Comparison of ENCODE assay signal across 8 cellular contexts in genomic region chr11:777288-778255, GRCh38. TPM values are rescaled to one million over a fixed set of nuclear protein-coding genes. Genes with fewer than 3 reads are reported as not detected.
DNase-seq lines count a peak whose midpoint lies in the region; ATAC-seq and TF ChIP-seq lines count a peak whose summit lies in the region.

A gene with protein sequence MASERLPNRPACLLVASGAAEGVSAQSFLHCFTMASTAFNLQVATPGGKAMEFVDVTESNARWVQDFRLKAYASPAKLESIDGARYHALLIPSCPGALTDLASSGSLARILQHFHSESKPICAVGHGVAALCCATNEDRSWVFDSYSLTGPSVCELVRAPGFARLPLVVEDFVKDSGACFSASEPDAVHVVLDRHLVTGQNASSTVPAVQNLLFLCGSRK (minus strand): TSS chr11:777487. CDS start chr11:777462, 25 bp downstream.

- H2BK12ac ChIP-seq in mesenchymal stem cell (ENCODE audit: low read length in 2 of 2), result peak within 1 kb of the TSS; percentile 30 to 83

- H3K27me3 Mint-ChIP-seq in CD4-positive, alpha-beta T cell, result no peaks in the 10 kb centered on the region

- peak within 1 kb of the TSS; percentile 60 for H2AFZ ChIP-seq in mesenchymal stem cell (ENCODE audit: low read depth, low read length)

- H3K4me2 ChIP-seq in mesenchymal stem cell (ENCODE audit: low read length, poor library complexity, severe bottlenecking), result peak within 1 kb of the TSS; percentile 92

- WGBS in mesenchymal stem cell, result 3% methylated on average over 82 of the region's 110 CpGs

- H4K91ac ChIP-seq in mesenchymal stem cell (ENCODE audit: low read length), result peak within 1 kb of the TSS; percentile 97

- CTCF ChIA-PET in CD4-positive, alpha-beta T cell (lab: Charles Lee), result interaction anchor here (0.7 to 1.4 kb wide), 2 partner anchors 32 to 223 kb away, joined by 3 to 4 read pairs; partner anchors contain the start of gene RPLP2
- CTCF ChIA-PET in activated CD8-positive, alpha-beta memory T cell treated with anti-CD3 and anti-CD28 coated beads for 36 hours (lab: Charles Lee), result interaction anchor here (0.7 to 2.4 kb wide), 5 partner anchors 11 to 210 kb away, joined by 3 to 10 read pairs (median 3); partner anchors contain the start of genes SLC25A22 and TALDO1

- H2BK120ac ChIP-seq in mesenchymal stem cell (ENCODE audit: low read depth, low read length), result peak within 1 kb of the TSS; percentile 84

- no peaks in the 10 kb centered on the region for H3K9me3 Mint-ChIP-seq in CD4-positive, alpha-beta T cell

- no peaks in the 10 kb centered on the region for H3K9me3 ChIP-seq in CD4-positive, alpha-beta T cell (ENCODE audit: control insufficient read depth, low read length)
- no peaks in the 10 kb centered on the region for H3K9me3 ChIP-seq in effector memory CD4-positive, alpha-beta T cell (ENCODE audit: control insufficient read depth, low read length)
- H3K9me3 ChIP-seq in mesenchymal stem cell (ENCODE audit: control insufficient read depth, low read length), result no peaks in the 10 kb centered on the region

- H3K27ac ChIP-seq in CD4-positive, alpha-beta T cell (ENCODE audit: low read depth, low read length), result peak within 1 kb of the TSS; percentile 56
- peak within 1 kb of the TSS; percentile 84 for H3K27ac ChIP-seq in HL-60 (replicated peaks)
- H3K27ac ChIP-seq in effector memory CD4-positive, alpha-beta T cell (ENCODE audit: insufficient read depth, low read length, poor library complexity, severe bottlenecking), result peak within 1 kb of the TSS; percentile 70
- H3K27ac ChIP-seq in mesenchymal stem cell (ENCODE audit: low read length, poor library complexity, severe bottlenecking), result no peak within 1 kb of the TSS

- H3K14ac ChIP-seq in mesenchymal stem cell (ENCODE audit: low read length in 2 of 2), result peak within 1 kb of the TSS in 1 of 2 experiments; percentile 100

- peaks cover 3% of the 10 kb centered on the region for H3K36me3 Mint-ChIP-seq in CD4-positive, alpha-beta T cell (ENCODE audit: low read depth)

- peaks cover 28% of the 10 kb centered on the region for H3K79me1 ChIP-seq in mesenchymal stem cell (replicated peaks; ENCODE audit: low read length, poor library complexity, severe bottlenecking)

- H3K23ac ChIP-seq in mesenchymal stem cell (ENCODE audit: low read length in 2 of 2), result peak within 1 kb of the TSS; percentile 64 to 95

- H2BK5ac ChIP-seq in mesenchymal stem cell (ENCODE audit: low read depth, low read length, poor library complexity, severe bottlenecking), result peak within 1 kb of the TSS; percentile 85

- peak within 1 kb of the TSS; percentile 71 to 96 for H3K4ac ChIP-seq in mesenchymal stem cell (ENCODE audit: low read depth in 1 of 2, low read length in 2 of 2)

- H3K4me1 Mint-ChIP-seq in CD4-positive, alpha-beta T cell (ENCODE audit: low read depth), result peaks cover 11% of the 10 kb centered on the region

- POLR2A ChIA-PET in CD4-positive, alpha-beta T cell (lab: Charles Lee), result interaction anchor here (0.8 to 1.4 kb wide), 7 partner anchors 19 to 202 kb away, joined by 3 to 7 read pairs (median 3); partner anchors contain the start of genes PHRF1, RPLP2, SLC25A22 and TMEM80
- POLR2A ChIA-PET in activated CD8-positive, alpha-beta memory T cell treated with anti-CD3 and anti-CD28 coated beads for 36 hours (lab: Charles Lee), result interaction anchor here (0.7 to 1.5 kb wide), 10 partner anchors 9 to 1143 kb away, joined by 3 to 6 read pairs (median 4); partner anchors contain the start of genes CEND1 and RPLP2

- TF ChIP-seq CTCF in CD4-positive, alpha-beta T cell (IDR thresholded peaks at IDR 0.05), result no peak
- TF ChIP-seq CTCF in HL-60 (IDR thresholded peaks at IDR 0.05; ENCODE audit: insufficient read depth, low read length), result no peak

- H3K36me3 ChIP-seq in effector memory CD4-positive, alpha-beta T cell (ENCODE audit: control insufficient read depth, insufficient read depth, low read length), result peaks cover 9% of the 10 kb centered on the region
- peaks cover 35 to 50% of the 10 kb centered on the region in 2 experiments for H3K36me3 ChIP-seq in mesenchymal stem cell (ENCODE audit: control insufficient read depth in 1 of 2, insufficient read depth in 2 of 2, low read depth in 1 of 2, low read length in 2 of 2)

- H4K8ac ChIP-seq in mesenchymal stem cell (ENCODE audit: low read length), result peak within 1 kb of the TSS; percentile 96

- peak within 1 kb of the TSS; percentile 94 to 96 for H3K18ac ChIP-seq in mesenchymal stem cell (ENCODE audit: low read depth in 1 of 2, low read length in 2 of 2)

- peak within 1 kb of the TSS; percentile 98 for H2BK15ac ChIP-seq in mesenchymal stem cell (ENCODE audit: low read depth, poor library complexity, severe bottlenecking)

- H3K9ac ChIP-seq in mesenchymal stem cell (ENCODE audit: low read length), result peak within 1 kb of the TSS; percentile 93

- ATAC-seq in CD4-positive, alpha-beta T cell (ENCODE audit: poor library complexity), result peak; percentile 87
- peak; percentile 72 for ATAC-seq in GM19455 (IDR thresholded peaks at IDR 0.05; ENCODE audit: unreplicated experiment)

- peaks cover 22% of the 10 kb centered on the region for H3K4me1 ChIP-seq in effector memory CD4-positive, alpha-beta T cell (ENCODE audit: control insufficient read depth, insufficient read depth, low read length, poor library complexity, severe bottlenecking)
- peaks cover 51% of the 10 kb centered on the region for H3K4me1 ChIP-seq in mesenchymal stem cell (ENCODE audit: control insufficient read depth, insufficient read depth, low read depth, low read length)

- peak within 1 kb of the TSS; percentile 72 for H3K4me3 ChIP-seq in HL-60 (replicated peaks; ENCODE audit: insufficient read depth, low read length)
- H3K4me3 ChIP-seq in effector memory CD4-positive, alpha-beta T cell (ENCODE audit: insufficient read depth, low read depth, low read length, poor library complexity, severe bottlenecking), result peak within 1 kb of the TSS; percentile 81
- peak within 1 kb of the TSS; percentile 93 to 96 for H3K4me3 ChIP-seq in mesenchymal stem cell (ENCODE audit: insufficient read depth in 1 of 2, low read depth in 1 of 2, low read length in 2 of 2)

- H2AK5ac ChIP-seq in mesenchymal stem cell (ENCODE audit: low read length, severe bottlenecking), result peak within 1 kb of the TSS; percentile 57

- intact Hi-C loops in CD4-positive, alpha-beta T cell (cut with DNase I, micrococcal nuclease), result loop anchor here (1.0 to 2.0 kb wide), 4 partner anchors 17 to 82 kb away; partner anchors contain the start of genes DEAF1 (in 1 of the 2), RPLP2 (in 1 of the 2) and TMEM80 (in 1 of the 2)

- H3K4me3 Mint-ChIP-seq in CD4-positive, alpha-beta T cell, result peak within 1 kb of the TSS; percentile 90

- DNase-seq in CD4-positive, alpha-beta T cell, result peak; percentile 85 to 96 (median 92)
- peak; percentile 85 to 88 for DNase-seq in HL-60 (ENCODE audit: low read depth in 1 of 2, low spot score in 1 of 2)
- DNase-seq in NOMO-1 (lab: John Stamatoyannopoulos, UW; ENCODE audit: unreplicated experiment in 2 of 2), result peak; percentile 78 to 89
- DNase-seq in effector memory CD4-positive, alpha-beta T cell, result peak; percentile 84 to 91 (median 87)
- DNase-seq in mesenchymal stem cell, result peak; percentile 83
- peak; percentile 91 for DNase-seq in stimulated activated CD8-positive, alpha-beta memory T cell treated with anti-CD3 and anti-CD28 coated beads, Interleukin-12 subunit alpha, Interleukin-12 subunit beta, amount 100 ng/mL, for 4 hours (ENCODE audit: low read depth)

- H3K27ac Mint-ChIP-seq in CD4-positive, alpha-beta T cell, result peak within 1 kb of the TSS; percentile 77

- no peaks in the 10 kb centered on the region for H3K27me3 ChIP-seq in CD4-positive, alpha-beta T cell (ENCODE audit: control insufficient read depth, insufficient read depth, low read length)
- H3K27me3 ChIP-seq in HL-60 (ENCODE audit: insufficient read depth, poor library complexity, severe bottlenecking) (no peaks in the 10 kb centered on the region), mesenchymal stem cell (ENCODE audit: control insufficient read depth in 1 of 2, insufficient read depth in 1 of 2, low read length in 2 of 2) (no peaks in the 10 kb centered on the region)
- no peaks in the 10 kb centered on the region for H3K27me3 ChIP-seq in effector memory CD4-positive, alpha-beta T cell (replicated peaks; ENCODE audit: control insufficient read depth, insufficient read depth, low read length, poor library complexity, severe bottlenecking)

RNA-seq across cellular contexts. Expression of the gene that starts here (rescaled TPM):
- total RNA-seq in CD4-positive, alpha-beta T cell, result 10 to 100 TPM; 14.7 to 16.1 TPM
- total RNA-seq in activated CD8-positive, alpha-beta memory T cell treated with anti-CD3 and anti-CD28 coated beads for 36 hours, result 10 to 100 TPM; 52.6 to 60.4 TPM
- polyA plus RNA-seq in mesenchymal stem cell (2013, experiment 1 of 2), result 50.4 TPM
- 43.7 TPM for polyA plus RNA-seq in mesenchymal stem cell (2013, experiment 2 of 2)
